ENCODE assay signal across 1 cellular context in the genomic region with DNA sequence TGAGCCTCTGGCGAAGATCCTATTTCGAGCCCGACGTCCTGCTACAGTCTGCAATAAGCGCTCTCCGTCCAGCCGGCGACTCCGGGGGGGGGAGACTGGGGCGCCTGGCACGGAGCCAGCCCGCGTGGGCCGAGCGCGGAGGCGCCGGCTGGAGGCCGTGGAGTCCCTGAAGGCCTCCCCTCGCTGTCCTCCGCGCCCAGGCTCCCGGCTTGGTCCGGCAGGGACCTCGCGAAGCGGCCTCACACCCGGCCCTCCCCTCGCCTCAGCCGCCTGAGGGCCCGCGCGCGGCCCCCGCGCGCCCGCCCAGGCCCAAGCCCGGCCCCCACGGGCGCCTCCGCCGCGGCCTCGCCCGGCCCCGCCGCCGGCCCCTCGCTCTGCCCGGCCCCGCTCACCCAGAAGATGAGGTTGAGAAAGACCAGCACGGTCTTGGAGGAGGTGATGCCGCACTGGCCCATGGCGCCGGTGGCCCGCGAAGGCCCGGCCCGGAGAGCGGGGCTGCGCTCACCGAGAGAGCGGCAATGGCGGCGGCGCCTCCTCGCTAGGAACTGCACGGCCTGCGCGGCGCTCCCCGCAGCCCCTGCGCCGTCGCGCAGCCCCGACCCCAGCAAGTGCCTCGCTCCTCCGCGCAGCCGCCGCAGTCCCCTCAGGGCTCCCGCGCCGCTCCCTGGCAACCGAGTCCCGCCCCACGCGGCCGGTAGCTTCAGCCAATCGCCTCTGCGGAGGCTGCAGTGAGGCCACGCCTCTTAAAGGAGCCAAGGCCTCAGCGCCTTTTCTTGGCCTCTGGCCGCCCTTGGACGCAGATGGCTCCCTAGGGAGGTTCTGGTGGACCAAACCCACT.
TF ChIP-seq lines count a peak whose summit lies in the region.

Gene TSPAN3 (minus strand): TSS at position 610 of the 838 bp plus-strand sequence. CDS start 155 bp downstream, at position 455.

TF ChIP-seq in GM12878, 131 proteins besides CTCF, POLR2A, EP300 and RAD21 (continued from another document):
- TF ChIP-seq FOXM1 (IDR thresholded peaks at IDR 0.05; ENCODE audit: low read depth, low read length), result no peak
- TF ChIP-seq, protein P1, sequence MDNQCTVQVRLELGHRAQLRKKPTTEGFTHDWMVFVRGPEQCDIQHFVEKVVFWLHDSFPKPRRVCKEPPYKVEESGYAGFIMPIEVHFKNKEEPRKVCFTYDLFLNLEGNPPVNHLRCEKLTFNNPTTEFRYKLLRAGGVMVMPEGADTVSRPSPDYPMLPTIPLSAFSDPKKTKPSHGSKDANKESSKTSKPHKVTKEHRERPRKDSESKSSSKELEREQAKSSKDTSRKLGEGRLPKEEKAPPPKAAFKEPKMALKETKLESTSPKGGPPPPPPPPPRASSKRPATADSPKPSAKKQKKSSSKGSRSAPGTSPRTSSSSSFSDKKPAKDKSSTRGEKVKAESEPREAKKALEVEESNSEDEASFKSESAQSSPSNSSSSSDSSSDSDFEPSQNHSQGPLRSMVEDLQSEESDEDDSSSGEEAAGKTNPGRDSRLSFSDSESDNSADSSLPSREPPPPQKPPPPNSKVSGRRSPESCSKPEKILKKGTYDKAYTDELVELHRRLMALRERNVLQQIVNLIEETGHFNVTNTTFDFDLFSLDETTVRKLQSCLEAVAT (IDR thresholded peaks at IDR 0.05), result no peak
- TF ChIP-seq NR2C2 (IDR thresholded peaks at IDR 0.05; ENCODE audit: borderline replicate concordance, control insufficient read depth, insufficient read length, low read depth), result no peak
- 0 out of 2 replicates have a peak, but pooled peaks have one; percentile 17 for TF ChIP-seq BCL11A (IDR thresholded peaks at IDR 0.05; ENCODE audit: low read depth, low read length)
- no peak for TF ChIP-seq IRF3 (IDR thresholded peaks at IDR 0.05)
- no peak for TF ChIP-seq JUNB (IDR thresholded peaks at IDR 0.05)
- TF ChIP-seq BRCA1 (IDR thresholded peaks at IDR 0.05; ENCODE audit: low read depth, low read length), result no peak
- TF ChIP-seq, protein P2, sequence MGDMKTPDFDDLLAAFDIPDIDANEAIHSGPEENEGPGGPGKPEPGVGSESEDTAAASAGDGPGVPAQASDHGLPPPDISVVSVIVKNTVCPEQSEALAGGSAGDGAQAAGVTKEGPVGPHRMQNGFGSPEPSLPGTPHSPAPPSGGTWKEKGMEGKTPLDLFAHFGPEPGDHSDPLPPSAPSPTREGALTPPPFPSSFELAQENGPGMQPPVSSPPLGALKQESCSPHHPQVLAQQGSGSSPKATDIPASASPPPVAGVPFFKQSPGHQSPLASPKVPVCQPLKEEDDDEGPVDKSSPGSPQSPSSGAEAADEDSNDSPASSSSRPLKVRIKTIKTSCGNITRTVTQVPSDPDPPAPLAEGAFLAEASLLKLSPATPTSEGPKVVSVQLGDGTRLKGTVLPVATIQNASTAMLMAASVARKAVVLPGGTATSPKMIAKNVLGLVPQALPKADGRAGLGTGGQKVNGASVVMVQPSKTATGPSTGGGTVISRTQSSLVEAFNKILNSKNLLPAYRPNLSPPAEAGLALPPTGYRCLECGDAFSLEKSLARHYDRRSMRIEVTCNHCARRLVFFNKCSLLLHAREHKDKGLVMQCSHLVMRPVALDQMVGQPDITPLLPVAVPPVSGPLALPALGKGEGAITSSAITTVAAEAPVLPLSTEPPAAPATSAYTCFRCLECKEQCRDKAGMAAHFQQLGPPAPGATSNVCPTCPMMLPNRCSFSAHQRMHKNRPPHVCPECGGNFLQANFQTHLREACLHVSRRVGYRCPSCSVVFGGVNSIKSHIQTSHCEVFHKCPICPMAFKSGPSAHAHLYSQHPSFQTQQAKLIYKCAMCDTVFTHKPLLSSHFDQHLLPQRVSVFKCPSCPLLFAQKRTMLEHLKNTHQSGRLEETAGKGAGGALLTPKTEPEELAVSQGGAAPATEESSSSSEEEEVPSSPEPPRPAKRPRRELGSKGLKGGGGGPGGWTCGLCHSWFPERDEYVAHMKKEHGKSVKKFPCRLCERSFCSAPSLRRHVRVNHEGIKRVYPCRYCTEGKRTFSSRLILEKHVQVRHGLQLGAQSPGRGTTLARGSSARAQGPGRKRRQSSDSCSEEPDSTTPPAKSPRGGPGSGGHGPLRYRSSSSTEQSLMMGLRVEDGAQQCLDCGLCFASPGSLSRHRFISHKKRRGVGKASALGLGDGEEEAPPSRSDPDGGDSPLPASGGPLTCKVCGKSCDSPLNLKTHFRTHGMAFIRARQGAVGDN (IDR thresholded peaks at IDR 0.05), result peak; percentile 57; the same call in 1 of the 2 replicates
- no peak for TF ChIP-seq GABPA (IDR thresholded peaks at IDR 0.05; ENCODE audit: low read depth)
- TF ChIP-seq USF2 (IDR thresholded peaks at IDR 0.05; ENCODE audit: borderline replicate concordance, low read depth, low read length), result no peak; the same call in 1 of the 2 replicates
- TF ChIP-seq TCF12 (IDR thresholded peaks at IDR 0.05; ENCODE audit: low read depth, low read length), result no peak
- TF ChIP-seq POLR2AphosphoS2 (IDR thresholded peaks at IDR 0.05; ENCODE audit: low read depth, low read length), result no peak
